ENCODE assay signal across 21 cellular contexts in the genomic region with DNA sequence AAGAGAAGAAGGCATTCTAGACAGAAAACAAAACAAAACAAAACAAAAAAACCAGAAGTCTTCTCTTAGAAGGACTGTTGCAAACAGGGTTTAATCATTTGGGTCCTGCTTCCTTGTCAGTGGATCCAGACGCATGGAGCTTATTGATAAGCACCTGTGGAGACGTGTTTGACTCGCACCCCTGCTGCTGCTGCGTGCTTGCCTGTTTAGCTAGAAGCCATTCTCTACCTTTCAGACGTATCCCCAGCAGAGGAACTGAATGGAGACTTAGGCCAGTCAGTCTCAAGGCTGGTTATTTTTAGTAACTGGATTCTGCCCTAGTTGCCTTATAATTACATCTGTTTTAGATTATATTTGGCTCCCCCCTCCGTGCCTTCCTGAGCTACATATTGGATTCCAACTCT.
DNase-seq lines count a peak whose midpoint lies in the region; ATAC-seq and TF ChIP-seq lines count a peak whose summit lies in the region.
"Had no signal": no experiment of that assay in that cellular context is flagged by ENCODE, and none has a peak within 500 bp of the region (broad histone marks: within the 10 kb centered on the region; RNA-seq: fewer than 3 reads in every experiment).

No MANE protein-coding gene starts in this region.

- no peak overlapping the region for H2BK15ac ChIP-seq in mesendoderm (replicated peaks; ENCODE audit: low read depth)

- H4K8ac ChIP-seq in mesendoderm (ENCODE audit: low read depth, low read length): no peak overlapping the region

- H3K56ac ChIP-seq in mesendoderm (ENCODE audit: low read length): no peak overlapping the region

- H2AK5ac ChIP-seq in mesendoderm (ENCODE audit: low read length): no peak overlapping the region

- no peak overlapping the region for H3K23ac ChIP-seq in mesendoderm (ENCODE audit: low read length)

- H3K4me2 ChIP-seq in mesendoderm (ENCODE audit: low read length): no peak overlapping the region

- H3K4me1 ChIP-seq in right atrium auricular region (peaks cover 0 to 47% of the 10 kb centered on the region in 2 donors), mesendoderm (ENCODE audit: control insufficient read depth, low read depth, low read length) (peaks cover 3% of the 10 kb centered on the region), tibial artery (peaks cover 0 to 39% (median 13%) of the 10 kb centered on the region in 4 donors)

- no peaks in the 10 kb centered on the region for H3K36me3 ChIP-seq in right atrium auricular region
- no peaks in the 10 kb centered on the region for H3K36me3 ChIP-seq in mesendoderm (ENCODE audit: control insufficient read depth, insufficient read depth, low read length)
- H3K36me3 ChIP-seq in tibial artery: no peaks in the 10 kb centered on the region
- no peaks in the 10 kb centered on the region for H3K36me3 ChIP-seq in WERI-Rb-1
- H3K36me3 ChIP-seq: Peyer's patch, tibial nerve had no signal

- H3K27me3 ChIP-seq in right atrium auricular region: no peaks in the 10 kb centered on the region
- no peaks in the 10 kb centered on the region for H3K27me3 ChIP-seq in mesendoderm (ENCODE audit: insufficient read depth, low read length, poor library complexity)
- H3K27me3 ChIP-seq in tibial artery: no peaks in the 10 kb centered on the region
- H3K27me3 ChIP-seq in WERI-Rb-1 (ENCODE audit: insufficient read depth, low read depth, severe bottlenecking): no peaks in the 10 kb centered on the region
- H3K27me3 ChIP-seq: Peyer's patch, tibial nerve had no signal

- no peak overlapping the region for H2BK120ac ChIP-seq in mesendoderm (ENCODE audit: low read depth, low read length)

- intact Hi-C loops in Right ventricle myocardium superior (cut with DNase I): no loop called here
- intact Hi-C loops in tibial artery (cut with DNase I; ENCODE audit: low total_unique reads): no loop called here
- intact Hi-C loops in left colon (cut with DNase I, micrococcal nuclease): no loop called here

- H3K18ac ChIP-seq in mesendoderm (ENCODE audit: low read length): peak overlapping the region; percentile 86

- WGBS in mesendoderm (ENCODE audit: extremely low coverage, insufficient coverage, low lambda C conversion rate): no CpG with 5 or more reads among the region's 6 CpGs

- H3K9ac ChIP-seq in mesendoderm (ENCODE audit: low read length): no peak overlapping the region

- DNase-seq in Right ventricle myocardium superior (no peak), right atrium auricular region (ENCODE audit: low spot score) (no peak), cardiac fibroblast (ENCODE audit: low read depth in 2 of 2) (peak; percentile 45 to 58), mesendoderm (peak; percentile 74), tibial artery (no peak), EL (no peak), WERI-Rb-1 (no peak), left colon (no peak)
- DNase-seq: activated B cell treated with CpG ODN at 0.5 μM for 24 hours; activated effector memory CD4-positive, alpha-beta T cell treated with Interleukin-2 at 50 U/mL for 16 hours; CD4-positive, CD25-positive, alpha-beta regulatory T cell; DMS79; glutamatergic neuron; midbrain; NCI-H2081 treated with DMSO at 0.1 percent for 48 hours; NCI-H748 treated with DMSO at 0.1 percent for 48 hours; nucleus accumbens; Peyer's patch had no signal

- H3K79me2 ChIP-seq in mesendoderm (ENCODE audit: control insufficient read depth, insufficient read depth, low read length): no peaks in the 10 kb centered on the region

- no peak overlapping the region for H2BK5ac ChIP-seq in mesendoderm (ENCODE audit: low read length)

- no peak overlapping the region for H3K4ac ChIP-seq in mesendoderm (ENCODE audit: low read depth, low read length)

- no peak overlapping the region for H4K5ac ChIP-seq in mesendoderm (ENCODE audit: low read length)

- H3K27ac ChIP-seq in right atrium auricular region: peak overlapping the region in 1 of 2 donors; percentile 5
- peak overlapping the region; percentile 30 for H3K27ac ChIP-seq in mesendoderm (ENCODE audit: low read depth, low read length)
- H3K27ac ChIP-seq in tibial artery: peak overlapping the region; percentile 14 to 50
- no peak overlapping the region for H3K27ac ChIP-seq in WERI-Rb-1
- H3K27ac ChIP-seq: 22Rv1 had no signal

- no peak overlapping the region for H3K4me3 ChIP-seq in right atrium auricular region
- no peak overlapping the region for H3K4me3 ChIP-seq in cardiac fibroblast (replicated peaks in 1 of 2; ENCODE audit: low read depth in 2 of 2, low read length in 2 of 2)
- no peak overlapping the region for H3K4me3 ChIP-seq in mesendoderm (ENCODE audit: low read length)
- H3K4me3 ChIP-seq in tibial artery: no peak overlapping the region
- no peak overlapping the region for H3K4me3 ChIP-seq in WERI-Rb-1 (ENCODE audit: low read depth, low read length)
- H3K4me3 ChIP-seq: Peyer's patch, skin epidermis, tibial nerve had no signal

- TF ChIP-seq CTCF in right atrium auricular region (IDR thresholded peaks at IDR 0.05): no peak
- TF ChIP-seq CTCF in cardiac fibroblast (IDR thresholded peaks at IDR 0.05; ENCODE audit: low read depth, low read length): no peak
- no peak for TF ChIP-seq CTCF in tibial artery (IDR thresholded peaks at IDR 0.05)
- TF ChIP-seq CTCF in WERI-Rb-1 (IDR thresholded peaks at IDR 0.05; ENCODE audit: low read depth, low read length): no peak

- no peaks in the 10 kb centered on the region for H3K9me3 ChIP-seq in right atrium auricular region
- H3K9me3 ChIP-seq in tibial artery: no peaks in the 10 kb centered on the region
- H3K9me3 ChIP-seq in WERI-Rb-1 (ENCODE audit: severe bottlenecking): no peaks in the 10 kb centered on the region
- H3K9me3 ChIP-seq: Peyer's patch, tibial nerve had no signal

- no peaks in the 10 kb centered on the region for H3K79me1 ChIP-seq in mesendoderm (ENCODE audit: low read length)

- ATAC-seq in Right ventricle myocardium superior (ENCODE audit: poor library complexity) (peak; percentile 11), left colon (no peak)

Comparison
In these comparisons a context has a peak if more than half of its experiments do, and no peak if none do; other contexts are left out.
1. DNase-seq: peak in cardiac fibroblast (2 of 2) and mesendoderm (single experiment); none in Right ventricle myocardium superior (single experiment), right atrium auricular region (single experiment), tibial artery (0 of 2), EL (single experiment), WERI-Rb-1 (single experiment) and left colon (0 of 2).